In the genomic region with DNA sequence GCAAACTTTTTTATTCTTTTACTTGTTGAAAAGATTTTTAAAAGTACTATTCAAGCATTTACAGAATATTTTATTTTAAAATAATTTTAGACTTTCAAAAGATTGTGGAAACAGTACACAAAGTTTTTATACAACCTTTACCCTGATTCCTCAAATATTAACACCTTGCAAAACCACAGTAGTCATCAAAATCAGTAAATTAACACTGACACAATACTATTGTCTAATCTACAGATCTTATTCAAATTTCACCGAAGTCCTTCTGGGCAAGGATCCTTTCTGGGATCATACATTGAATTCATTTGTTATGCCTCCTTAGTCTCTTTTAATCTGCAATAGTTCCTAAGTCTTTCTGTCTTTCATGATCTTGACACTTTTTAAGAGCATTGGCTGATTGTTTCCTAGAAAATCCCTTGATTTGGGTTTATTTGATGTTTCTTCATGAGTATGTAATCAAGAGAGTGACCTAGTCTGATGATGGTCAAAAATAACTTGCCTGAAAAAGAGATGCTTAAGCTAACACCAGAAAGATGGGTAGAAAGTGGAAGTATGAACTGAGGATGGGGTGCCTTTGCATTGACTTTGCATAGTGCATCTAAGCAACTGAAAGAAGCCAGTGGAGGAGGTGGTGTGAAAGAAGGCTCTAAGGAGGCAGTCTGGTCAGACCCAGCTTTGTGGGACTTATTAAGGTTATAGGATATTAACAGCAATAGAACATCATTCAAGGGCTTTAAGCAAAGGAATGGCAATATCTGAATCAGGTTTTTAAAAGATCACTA, we compare ENCODE assay signal across 14 cellular contexts. TPM values are rescaled to one million over a fixed set of nuclear protein-coding genes. Genes with fewer than 3 reads are reported as not detected.
DNase-seq lines count a peak whose midpoint lies in the region; ATAC-seq and TF ChIP-seq lines count a peak whose summit lies in the region.
"Had no signal": no experiment of that assay in that cellular context is flagged by ENCODE, and none has a peak within 500 bp of the region (broad histone marks: within the 10 kb centered on the region; RNA-seq: fewer than 3 reads in every experiment).

No MANE protein-coding gene starts in this region.

- CTCF ChIA-PET in activated naive CD4-positive, alpha-beta T cell treated with anti-CD3 and anti-CD28 coated beads for 36 hours (lab: Charles Lee): interaction anchor here (1.2 kb wide), 1 partner anchor 43 kb away, joined by 4 read pairs; no protein-coding TSS in a partner anchor
- CTCF ChIA-PET in CD4-positive, alpha-beta T cell (lab: Charles Lee): no interaction called here

- no peak for DNase-seq in activated naive CD4-positive, alpha-beta T cell treated with anti-CD3 and anti-CD28 coated beads for 36 hours
- no peak for DNase-seq in HFFc6
- DNase-seq in CD4-positive, alpha-beta T cell: no peak
- no peak for DNase-seq in posterior vena cava (ENCODE audit: low spot score)
- no peak for DNase-seq in right cardiac atrium
- no peak for DNase-seq in NK-92 treated with Interleukin-12 subunit alpha and Interleukin-12 subunit beta, amount 100 ng/mL, for 24 hours (lab: John Stamatoyannopoulos, UW)
- DNase-seq: activated CD4-positive, alpha-beta memory T cell treated with anti-CD3 and anti-CD28 coated beads for 36 hours; effector CD4-positive, alpha-beta T cell had no signal

- no peaks in the 10 kb centered on the region for H3K27me3 Mint-ChIP-seq in activated naive CD4-positive, alpha-beta T cell treated with anti-CD3 and anti-CD28 coated beads, Interleukin-2, amount 50 U/mL, for 24 hours
- H3K27me3 Mint-ChIP-seq in activated naive CD4-positive, alpha-beta T cell treated with anti-CD3 and anti-CD28 coated beads for 36 hours (ENCODE audit: low read depth): no peaks in the 10 kb centered on the region
- no peaks in the 10 kb centered on the region for H3K27me3 Mint-ChIP-seq in HFFc6 (ENCODE audit: insufficient read depth)
- no peaks in the 10 kb centered on the region for H3K27me3 Mint-ChIP-seq in CD4-positive, alpha-beta T cell
- H3K27me3 Mint-ChIP-seq: activated CD4-positive, alpha-beta memory T cell treated with anti-CD3 and anti-CD28 coated beads for 36 hours had no signal

- peaks cover 85% of the 10 kb centered on the region for H3K4me1 Mint-ChIP-seq in activated naive CD4-positive, alpha-beta T cell treated with anti-CD3 and anti-CD28 coated beads, Interleukin-2, amount 50 U/mL, for 24 hours
- peaks cover 57% of the 10 kb centered on the region for H3K4me1 Mint-ChIP-seq in activated naive CD4-positive, alpha-beta T cell treated with anti-CD3 and anti-CD28 coated beads for 36 hours (ENCODE audit: low read depth)
- H3K4me1 Mint-ChIP-seq in HFFc6 (ENCODE audit: low read depth): peaks cover 94% of the 10 kb centered on the region
- H3K4me1 Mint-ChIP-seq in CD4-positive, alpha-beta T cell (ENCODE audit: low read depth): peaks cover 70% of the 10 kb centered on the region
- H3K4me1 Mint-ChIP-seq: mesothelial cell of epicardium had no signal

- no peak overlapping the region for H3K4me3 Mint-ChIP-seq in activated naive CD4-positive, alpha-beta T cell treated with anti-CD3 and anti-CD28 coated beads, Interleukin-2, amount 50 U/mL, for 24 hours
- H3K4me3 Mint-ChIP-seq in activated naive CD4-positive, alpha-beta T cell treated with anti-CD3 and anti-CD28 coated beads for 36 hours: no peak overlapping the region
- peak overlapping the region; percentile 12; the same call in 1 of the 2 replicates for H3K4me3 Mint-ChIP-seq in HFFc6
- H3K4me3 Mint-ChIP-seq in CD4-positive, alpha-beta T cell: no peak overlapping the region
- H3K4me3 Mint-ChIP-seq: activated CD4-positive, alpha-beta memory T cell treated with anti-CD3 and anti-CD28 coated beads for 36 hours; mesothelial cell of epicardium had no signal

- no peaks in the 10 kb centered on the region for H3K4me1 ChIP-seq in right cardiac atrium (ENCODE audit: control insufficient read depth, insufficient read depth, low read length)

- no peaks in the 10 kb centered on the region for H3K9me3 ChIP-seq in CD4-positive, alpha-beta T cell (ENCODE audit: control insufficient read depth, low read length)
- no peaks in the 10 kb centered on the region for H3K9me3 ChIP-seq in right cardiac atrium (ENCODE audit: control insufficient read depth, low read length)

- ATAC-seq in HG03432 (IDR thresholded peaks at IDR 0.05; ENCODE audit: unreplicated experiment) (peak; percentile 76), right cardiac atrium (no peak)
- ATAC-seq in CD4-positive, alpha-beta T cell (ENCODE audit: poor library complexity): no peak

- TF ChIP-seq CTCF in HFFc6 (IDR thresholded peaks at IDR 0.05): no peak
- TF ChIP-seq CTCF in CD4-positive, alpha-beta T cell (IDR thresholded peaks at IDR 0.05): no peak

- WGBS in right cardiac atrium: 92% methylated on average over 1 of the region's 1 CpG

- POLR2A ChIA-PET in CD4-positive, alpha-beta T cell (lab: Charles Lee): no interaction called here

- no peaks in the 10 kb centered on the region for H3K27me3 ChIP-seq in CD4-positive, alpha-beta T cell (ENCODE audit: control insufficient read depth, insufficient read depth, low read length)
- no peaks in the 10 kb centered on the region for H3K27me3 ChIP-seq in right cardiac atrium (ENCODE audit: control insufficient read depth, insufficient read depth)
- H3K27me3 ChIP-seq: hepatocyte had no signal

- H3K27ac Mint-ChIP-seq in activated naive CD4-positive, alpha-beta T cell treated with anti-CD3 and anti-CD28 coated beads, Interleukin-2, amount 50 U/mL, for 24 hours: peak overlapping the region; percentile 20
- no peak overlapping the region for H3K27ac Mint-ChIP-seq in activated naive CD4-positive, alpha-beta T cell treated with anti-CD3 and anti-CD28 coated beads for 36 hours
- peak overlapping the region; percentile 34 for H3K27ac Mint-ChIP-seq in HFFc6
- H3K27ac Mint-ChIP-seq in CD4-positive, alpha-beta T cell: no peak overlapping the region
- H3K27ac Mint-ChIP-seq: activated CD4-positive, alpha-beta memory T cell treated with anti-CD3 and anti-CD28 coated beads for 36 hours; mesothelial cell of epicardium had no signal

- H3K4me3 ChIP-seq in right cardiac atrium (ENCODE audit: low read length): no peak overlapping the region
- H3K4me3 ChIP-seq: hepatocyte had no signal

- intact Hi-C loops in activated naive CD4-positive, alpha-beta T cell treated with anti-CD3 and anti-CD28 coated beads for 36 hours (cut with micrococcal nuclease): loop anchor here (10.0 kb wide), 1 partner anchor 525 kb away; a partner anchor contains a TSS
- intact Hi-C loops in CD4-positive, alpha-beta T cell (cut with DNase I, micrococcal nuclease): no loop called here
- intact Hi-C loops in posterior vena cava (cut with DNase I): no loop called here
- intact Hi-C loops in right cardiac atrium (cut with DNase I): no loop called here

- no peak overlapping the region for H3K27ac ChIP-seq in CD4-positive, alpha-beta T cell (ENCODE audit: low read depth, low read length)
- no peak overlapping the region for H3K27ac ChIP-seq in right cardiac atrium (ENCODE audit: low read length)
- H3K27ac ChIP-seq: hepatocyte had no signal

- no peaks in the 10 kb centered on the region for H3K9me3 Mint-ChIP-seq in activated naive CD4-positive, alpha-beta T cell treated with anti-CD3 and anti-CD28 coated beads, Interleukin-2, amount 50 U/mL, for 24 hours
- no peaks in the 10 kb centered on the region for H3K9me3 Mint-ChIP-seq in activated naive CD4-positive, alpha-beta T cell treated with anti-CD3 and anti-CD28 coated beads for 36 hours
- no peaks in the 10 kb centered on the region for H3K9me3 Mint-ChIP-seq in HFFc6
- no peaks in the 10 kb centered on the region for H3K9me3 Mint-ChIP-seq in CD4-positive, alpha-beta T cell
- H3K9me3 Mint-ChIP-seq: activated CD4-positive, alpha-beta memory T cell treated with anti-CD3 and anti-CD28 coated beads for 36 hours; mesothelial cell of epicardium had no signal

- peaks cover 3% of the 10 kb centered on the region for H3K36me3 Mint-ChIP-seq in activated naive CD4-positive, alpha-beta T cell treated with anti-CD3 and anti-CD28 coated beads, Interleukin-2, amount 50 U/mL, for 24 hours
- no peaks in the 10 kb centered on the region for H3K36me3 Mint-ChIP-seq in activated naive CD4-positive, alpha-beta T cell treated with anti-CD3 and anti-CD28 coated beads for 36 hours (ENCODE audit: low read depth)
- peaks cover 28% of the 10 kb centered on the region for H3K36me3 Mint-ChIP-seq in HFFc6 (ENCODE audit: low read depth)
- no peaks in the 10 kb centered on the region for H3K36me3 Mint-ChIP-seq in CD4-positive, alpha-beta T cell (ENCODE audit: low read depth)
- H3K36me3 Mint-ChIP-seq: mesothelial cell of epicardium had no signal

RNA-seq across cellular contexts. Expression of a gene that starts 9.7 kb away (rescaled TPM):
- 10 to 100 TPM; 23.2 to 23.6 TPM for total RNA-seq in activated naive CD4-positive, alpha-beta T cell treated with anti-CD3 and anti-CD28 coated beads for 36 hours
- total RNA-seq in HFFc6 (2021; fragmentation: NEBNext Ultra II Directional; extraction: Animal tissue kit (Norgen Biotek cat#: 25700)): 10 to 100 TPM; 28.8 to 44.9 (median 40.6) TPM
- 10 to 100 TPM; 23.7 to 26.7 TPM for total RNA-seq in CD4-positive, alpha-beta T cell
- total RNA-seq in posterior vena cava (1 to 10 TPM; 4.4 to 6.0 TPM), right cardiac atrium (10 to 100 TPM in 3 of 4 donors, 1 to 10 TPM in 1; 9.4 to 13.0 (median 10.4) TPM)
- 4.4 TPM for polyA plus RNA-seq in right cardiac atrium

RNA-seq across cellular contexts. Expression of a gene that starts 38.1 kb away (rescaled TPM):
- total RNA-seq in activated naive CD4-positive, alpha-beta T cell treated with anti-CD3 and anti-CD28 coated beads for 36 hours: under 1 TPM in 1 of 2 experiments, not detected in 1; 0.12 TPM
- total RNA-seq in HFFc6 (2021; fragmentation: NEBNext Ultra II Directional; extraction: Animal tissue kit (Norgen Biotek cat#: 25700)): not detected
- total RNA-seq in CD4-positive, alpha-beta T cell: not detected
- total RNA-seq in posterior vena cava (under 1 TPM; 0.28 to 0.33 TPM), right cardiac atrium (under 1 TPM in 1 of 4 donors, not detected in 3; 0.15 TPM)
- not detected for polyA plus RNA-seq in right cardiac atrium
- total RNA-seq: A172, M059J had no signal

Comparison
In these comparisons a context has a peak if more than half of its experiments do, and no peak if none do; other contexts are left out.
1. H3K27ac Mint-ChIP-seq: peak in activated naive CD4-positive, alpha-beta T cell treated with anti-CD3 and anti-CD28 coated beads, Interleukin-2, amount 50 U/mL, for 24 hours (single experiment) and HFFc6 (single experiment); none in activated naive CD4-positive, alpha-beta T cell treated with anti-CD3 and anti-CD28 coated beads for 36 hours (single experiment) and CD4-positive, alpha-beta T cell (single experiment).